Comparison of ENCODE assay signal across 8 cellular contexts in the genomic region with DNA sequence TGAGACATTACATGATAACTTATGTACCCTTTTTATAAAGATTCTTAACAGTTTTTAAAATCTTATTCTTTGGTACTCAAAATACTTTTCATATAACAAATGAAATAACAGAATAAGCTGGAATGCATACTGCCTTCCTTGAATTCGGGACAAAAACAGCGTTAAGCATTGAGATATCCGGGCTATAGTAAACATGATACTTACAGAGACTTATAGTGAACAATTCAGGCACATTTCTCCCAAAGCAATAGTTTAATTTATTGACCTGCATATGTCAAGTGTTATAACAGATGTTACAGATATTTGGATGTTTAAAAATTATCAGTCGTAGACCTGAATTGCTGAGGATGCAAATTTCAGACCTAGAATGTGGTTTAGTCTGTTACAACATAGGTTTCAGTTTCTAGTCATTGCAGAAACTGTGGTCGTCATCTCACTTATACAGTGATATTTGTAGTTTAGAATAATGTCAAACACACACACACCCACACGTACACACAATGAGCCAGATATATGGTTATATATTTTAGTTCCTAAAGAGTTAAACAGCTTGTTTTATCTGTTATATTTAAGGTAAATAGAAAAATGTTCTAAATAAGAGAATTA.
DNase-seq lines count a peak whose midpoint lies in the region; ATAC-seq lines count a peak whose summit lies in the region.

No MANE protein-coding gene starts in this region.

- H3K36me3 ChIP-seq in SJCRH30, result peaks cover 6% of the 10 kb centered on the region; the same call in 1 of the 2 replicates

- H3K4me1 ChIP-seq in SJCRH30, result peaks cover 6% of the 10 kb centered on the region

- intact Hi-C loops in left colon (cut with DNase I, micrococcal nuclease), result no loop called here

- no peak overlapping the region for H3K4me3 ChIP-seq in SJCRH30

- DNase-seq in NOMO-1 treated with DMSO at 0.1 percent for 48 hours (lab: John Stamatoyannopoulos, UW; ENCODE audit: unreplicated experiment), result peak; percentile 81
- no peak for DNase-seq in left colon
- no peak for DNase-seq in SJCRH30
- no peak for DNase-seq in NCI-H2227 (lab: John Stamatoyannopoulos, UW; ENCODE audit: unreplicated experiment)
- DNase-seq in amygdala (lab: John Stamatoyannopoulos, UW), result no peak
- no peak for DNase-seq in COR-L47 (lab: John Stamatoyannopoulos, UW)

- H3K27me3 ChIP-seq in SJCRH30, result no peaks in the 10 kb centered on the region

- ATAC-seq in GM18868 (IDR thresholded peaks at IDR 0.05; ENCODE audit: unreplicated experiment), result peak; percentile 97
- ATAC-seq in HG02623 (IDR thresholded peaks at IDR 0.05; ENCODE audit: unreplicated experiment), result peak; percentile 96
- ATAC-seq in left colon, result peak; percentile 26

- H3K27ac ChIP-seq in SJCRH30, result no peak overlapping the region

- no peaks in the 10 kb centered on the region for H3K9me3 ChIP-seq in SJCRH30 (replicated peaks)

Comparison
In these comparisons a context has a peak if more than half of its experiments do, and no peak if none do; other contexts are left out.
1. ATAC-seq: peak in every context shown above with its lines; median percentile 97 in GM18868; 96 in HG02623; 26 in left colon.